Comparison of ENCODE assay signal across 17 cellular contexts in the genomic region with DNA sequence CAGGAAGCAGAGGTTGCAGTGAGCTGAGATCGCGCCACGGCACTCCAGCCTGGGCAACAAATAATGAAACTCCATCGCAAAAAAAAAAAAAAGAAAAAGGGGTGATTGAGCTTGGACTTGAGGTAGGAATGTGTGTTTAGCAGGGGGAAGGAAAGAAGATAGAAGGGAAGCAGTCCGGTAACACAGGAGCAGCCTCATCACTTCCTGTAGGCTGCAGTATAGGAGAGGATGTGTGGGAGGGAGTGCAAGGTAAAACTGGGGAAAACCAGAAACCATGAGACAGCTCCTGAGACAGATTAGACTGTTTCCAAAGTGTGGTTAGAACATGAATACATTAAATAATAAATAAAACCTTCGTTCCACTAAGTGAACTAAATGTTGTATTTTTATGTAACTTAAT. TPM values are rescaled to one million over a fixed set of nuclear protein-coding genes. Genes with fewer than 3 reads are reported as not detected.
DNase-seq lines count a peak whose midpoint lies in the region; ATAC-seq, FAIRE-seq and TF ChIP-seq lines count a peak whose summit lies in the region.
"Had no signal": no experiment of that assay in that cellular context is flagged by ENCODE, and none has a peak within 500 bp of the region (broad histone marks: within the 10 kb centered on the region; RNA-seq: fewer than 3 reads in every experiment).

No MANE protein-coding gene starts in this region.

- no peak for FAIRE-seq in D721Med (lab: Jason Lieb, UNC)

- DNase-seq in ELR (ENCODE audit: low read depth): peak; percentile 40
- DNase-seq in amniotic epithelial cell (ENCODE audit: low read depth): peak; percentile 82
- DNase-seq in iris pigment epithelial cell (ENCODE audit: low read depth): peak; percentile 68
- no peak for DNase-seq in D721Med (ENCODE audit: insufficient read length, low spot score)
- no peak for DNase-seq in omental fat pad (ENCODE audit: low spot score)
- DNase-seq in T1000 (lab: John Stamatoyannopoulos, UW): no peak
- DNase-seq: activated CD8-positive, alpha-beta memory T cell treated with anti-CD3 and anti-CD28 coated beads, Interleukin-2, amount 50 U/mL, for 4 hours; amniotic stem cell; DMS79 treated with DMSO at 0.1 percent for 48 hours; NCI-H1092 treated with DMSO at 0.1 percent for 48 hours; nephron progenitor cell; stimulated activated CD4-positive, alpha-beta T cell treated with anti-CD3 and anti-CD28 coated beads, Interleukin-2, amount 100 ng/mL, for 24 hours; stimulated activated CD8-positive, alpha-beta memory T cell treated with anti-CD3 and anti-CD28 coated beads, Interleukin-4, amount 100 ng/mL, for 48 hours; SW 1271; thyroid gland had no signal

- TF ChIP-seq CTCF in D721Med (IDR thresholded peaks at IDR 0.05; ENCODE audit: insufficient read depth, missing control alignments) (no peak), omental fat pad (IDR thresholded peaks at IDR 0.05) (no peak)

- ATAC-seq in HG02610 (IDR thresholded peaks at IDR 0.05; ENCODE audit: unreplicated experiment) (peak; percentile 43), omental fat pad (ENCODE audit: low FRiP score) (no peak), GM19397 (IDR thresholded peaks at IDR 0.05; ENCODE audit: unreplicated experiment) (no peak)

RNA-seq across cellular contexts. Expression of a gene that starts 49.2 kb away (rescaled TPM):
- total RNA-seq in omental fat pad: 100 to 1,000 TPM in 1 of 4 donors, 10 to 100 TPM in 3; 43.1 to 111 (median 51.5) TPM

Comparison
In these comparisons a context has a peak if more than half of its experiments do, and no peak if none do; other contexts are left out.
1. DNase-seq: peak in ELR (single experiment), amniotic epithelial cell (single experiment) and iris pigment epithelial cell (single experiment); none in D721Med (single experiment), omental fat pad (single experiment) and T1000 (single experiment).